Comparison of ENCODE assay signal across 1 cellular context in genomic region chr9:137665697-137666504, GRCh38.
A peak's percentile ranks its signal among the peaks of the same experiment; 100 is the strongest.
TF ChIP-seq lines count a peak whose summit lies in the region.

No MANE protein-coding gene starts in this region.

TF ChIP-seq in H1, 55 proteins besides CTCF, POLR2A, EP300 and RAD21 (continued from another document):
- TF ChIP-seq MAX (IDR thresholded peaks at IDR 0.05) (peak; percentile 85), SIRT6 (IDR thresholded peaks at IDR 0.05; ENCODE audit: low read length) (no peak), SRF (IDR thresholded peaks at IDR 0.05; ENCODE audit: low read depth, low read length) (no peak), HDAC6 (IDR thresholded peaks at IDR 0.05; ENCODE audit: low read depth, low read length) (no peak), E2F6 (IDR thresholded peaks at IDR 0.05) (peak; percentile 64)
